In the genomic region with DNA sequence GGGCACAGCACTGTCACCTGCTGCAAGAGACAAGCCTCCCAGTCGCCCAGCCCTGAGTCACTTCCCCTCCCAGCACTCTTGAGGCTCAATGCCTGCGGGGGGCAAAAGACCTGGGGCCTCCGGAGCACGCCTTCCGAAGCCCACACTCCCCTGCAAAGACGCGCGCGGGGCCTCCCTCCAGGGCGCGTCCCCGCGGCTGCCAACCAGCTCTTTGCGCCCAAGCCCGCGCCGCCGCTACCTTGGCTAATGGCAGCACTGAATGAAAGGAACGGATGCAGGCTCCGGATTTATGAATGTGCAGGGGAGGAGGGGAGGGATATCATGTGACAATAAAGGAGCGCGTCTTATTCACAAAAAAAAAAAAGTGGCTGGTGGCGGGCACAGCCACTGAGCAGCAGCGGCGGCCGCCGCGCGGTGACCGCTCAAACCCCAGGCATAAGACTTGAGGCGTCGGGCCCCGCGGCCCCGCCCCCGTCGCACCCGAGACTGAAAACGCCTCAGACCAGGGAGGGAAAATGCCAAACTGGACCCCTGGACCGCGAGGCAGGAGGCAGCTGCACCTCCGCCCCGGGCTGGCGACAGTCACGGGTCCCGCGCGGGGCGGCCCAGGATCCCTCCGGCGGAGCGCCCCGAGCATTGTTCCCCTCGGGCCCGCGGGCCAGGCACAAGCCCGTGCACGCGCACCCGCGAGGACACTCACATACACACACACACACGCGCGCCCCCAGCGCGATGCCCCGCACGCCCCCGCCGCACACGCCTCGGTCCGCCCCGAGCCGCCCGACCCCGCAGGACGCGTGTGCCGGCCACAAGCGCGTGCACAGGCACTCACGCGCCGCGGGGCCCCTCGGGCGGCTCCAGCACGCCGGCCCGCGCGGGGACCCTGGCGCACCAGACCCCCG, we compare ENCODE assay signal across 8 cellular contexts.
A peak's percentile ranks its signal among the peaks of the same experiment; 100 is the strongest.
DNase-seq lines count a peak whose midpoint lies in the region; ATAC-seq lines count a peak whose summit lies in the region.

No MANE protein-coding gene starts in this region.

- H3K36me3 Mint-ChIP-seq in memory B cell: no peaks in the 10 kb centered on the region

- H3K9me3 Mint-ChIP-seq in memory B cell: no peaks in the 10 kb centered on the region

- ATAC-seq in GM19023 (IDR thresholded peaks at IDR 0.05; ENCODE audit: unreplicated experiment) (peak; percentile 22), HG03439 (IDR thresholded peaks at IDR 0.05; ENCODE audit: unreplicated experiment) (peak; percentile 33), memory B cell (ENCODE audit: low read depth) (peak; percentile 59)

- H3K27ac Mint-ChIP-seq in memory B cell: no peak overlapping the region

- DNase-seq in ACHN (peak; percentile 60), NCI-H524 treated with DMSO at 0.1 percent for 48 hours (lab: John Stamatoyannopoulos, UW) (peak; percentile 21), memory B cell (ENCODE audit: low spot score in 2 of 2) (peak; percentile 40 to 60)
- peak; percentile 21 to 49 for DNase-seq in activated CD4-positive, alpha-beta T cell treated with anti-CD3 and anti-CD28 coated beads, Interleukin-2, amount 50 U/mL, for 24 hours (ENCODE audit: low read depth in 1 of 2, low spot score in 1 of 2)
- DNase-seq in effector CD4-positive, alpha-beta T cell: peak; percentile 47
- DNase-seq in stimulated activated CD8-positive, alpha-beta memory T cell treated with anti-CD3 and anti-CD28 coated beads, Interleukin-12 subunit alpha, Interleukin-12 subunit beta, amount 100 ng/mL, for 1 hour (ENCODE audit: low read depth): peak; percentile 29

- H3K4me3 Mint-ChIP-seq in memory B cell: peak overlapping the region; percentile 99

- in situ Hi-C loops in ACHN (cut with HindIII; ENCODE audit: low pct_ligation_motif_present, low pct_unique_long_range_greater_than_20kb, low sequenced_read_pairs): no loop called here

- H3K27me3 Mint-ChIP-seq in memory B cell: peaks cover 10% of the 10 kb centered on the region

- H3K4me1 Mint-ChIP-seq in memory B cell: peaks cover 13% of the 10 kb centered on the region

Comparison
In these comparisons a context has a peak if more than half of its experiments do, and no peak if none do; other contexts are left out.
1. Peak in every context shown above with its lines: DNase-seq and ATAC-seq.